Comparison of ENCODE assay signal across 1 cellular context in genomic region chr6:96499781-96500180, GRCh38.
TF ChIP-seq lines count a peak whose summit lies in the region.

No MANE protein-coding gene starts in this region.

TF ChIP-seq in HepG2, 621 proteins besides CTCF, POLR2A, EP300 and RAD21 (continued from another document):
- TF ChIP-seq, protein P1, sequence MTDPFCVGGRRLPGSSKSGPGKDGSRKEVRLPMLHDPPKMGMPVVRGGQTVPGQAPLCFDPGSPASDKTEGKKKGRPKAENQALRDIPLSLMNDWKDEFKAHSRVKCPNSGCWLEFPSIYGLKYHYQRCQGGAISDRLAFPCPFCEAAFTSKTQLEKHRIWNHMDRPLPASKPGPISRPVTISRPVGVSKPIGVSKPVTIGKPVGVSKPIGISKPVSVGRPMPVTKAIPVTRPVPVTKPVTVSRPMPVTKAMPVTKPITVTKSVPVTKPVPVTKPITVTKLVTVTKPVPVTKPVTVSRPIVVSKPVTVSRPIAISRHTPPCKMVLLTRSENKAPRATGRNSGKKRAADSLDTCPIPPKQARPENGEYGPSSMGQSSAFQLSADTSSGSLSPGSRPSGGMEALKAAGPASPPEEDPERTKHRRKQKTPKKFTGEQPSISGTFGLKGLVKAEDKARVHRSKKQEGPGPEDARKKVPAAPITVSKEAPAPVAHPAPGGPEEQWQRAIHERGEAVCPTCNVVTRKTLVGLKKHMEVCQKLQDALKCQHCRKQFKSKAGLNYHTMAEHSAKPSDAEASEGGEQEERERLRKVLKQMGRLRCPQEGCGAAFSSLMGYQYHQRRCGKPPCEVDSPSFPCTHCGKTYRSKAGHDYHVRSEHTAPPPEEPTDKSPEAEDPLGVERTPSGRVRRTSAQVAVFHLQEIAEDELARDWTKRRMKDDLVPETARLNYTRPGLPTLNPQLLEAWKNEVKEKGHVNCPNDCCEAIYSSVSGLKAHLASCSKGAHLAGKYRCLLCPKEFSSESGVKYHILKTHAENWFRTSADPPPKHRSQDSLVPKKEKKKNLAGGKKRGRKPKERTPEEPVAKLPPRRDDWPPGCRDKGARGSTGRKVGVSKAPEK (CRISPR knock-in tag; IDR thresholded peaks at IDR 0.05; ENCODE audit: borderline replicate concordance), result no peak
- TF ChIP-seq, protein P2, sequence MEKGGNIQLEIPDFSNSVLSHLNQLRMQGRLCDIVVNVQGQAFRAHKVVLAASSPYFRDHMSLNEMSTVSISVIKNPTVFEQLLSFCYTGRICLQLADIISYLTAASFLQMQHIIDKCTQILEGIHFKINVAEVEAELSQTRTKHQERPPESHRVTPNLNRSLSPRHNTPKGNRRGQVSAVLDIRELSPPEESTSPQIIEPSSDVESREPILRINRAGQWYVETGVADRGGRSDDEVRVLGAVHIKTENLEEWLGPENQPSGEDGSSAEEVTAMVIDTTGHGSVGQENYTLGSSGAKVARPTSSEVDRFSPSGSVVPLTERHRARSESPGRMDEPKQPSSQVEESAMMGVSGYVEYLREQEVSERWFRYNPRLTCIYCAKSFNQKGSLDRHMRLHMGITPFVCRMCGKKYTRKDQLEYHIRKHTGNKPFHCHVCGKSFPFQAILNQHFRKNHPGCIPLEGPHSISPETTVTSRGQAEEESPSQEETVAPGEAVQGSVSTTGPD (CRISPR knock-in tag; IDR thresholded peaks at IDR 0.05), result no peak
